8 cellular contexts compared by ENCODE assay signal in the genomic region with DNA sequence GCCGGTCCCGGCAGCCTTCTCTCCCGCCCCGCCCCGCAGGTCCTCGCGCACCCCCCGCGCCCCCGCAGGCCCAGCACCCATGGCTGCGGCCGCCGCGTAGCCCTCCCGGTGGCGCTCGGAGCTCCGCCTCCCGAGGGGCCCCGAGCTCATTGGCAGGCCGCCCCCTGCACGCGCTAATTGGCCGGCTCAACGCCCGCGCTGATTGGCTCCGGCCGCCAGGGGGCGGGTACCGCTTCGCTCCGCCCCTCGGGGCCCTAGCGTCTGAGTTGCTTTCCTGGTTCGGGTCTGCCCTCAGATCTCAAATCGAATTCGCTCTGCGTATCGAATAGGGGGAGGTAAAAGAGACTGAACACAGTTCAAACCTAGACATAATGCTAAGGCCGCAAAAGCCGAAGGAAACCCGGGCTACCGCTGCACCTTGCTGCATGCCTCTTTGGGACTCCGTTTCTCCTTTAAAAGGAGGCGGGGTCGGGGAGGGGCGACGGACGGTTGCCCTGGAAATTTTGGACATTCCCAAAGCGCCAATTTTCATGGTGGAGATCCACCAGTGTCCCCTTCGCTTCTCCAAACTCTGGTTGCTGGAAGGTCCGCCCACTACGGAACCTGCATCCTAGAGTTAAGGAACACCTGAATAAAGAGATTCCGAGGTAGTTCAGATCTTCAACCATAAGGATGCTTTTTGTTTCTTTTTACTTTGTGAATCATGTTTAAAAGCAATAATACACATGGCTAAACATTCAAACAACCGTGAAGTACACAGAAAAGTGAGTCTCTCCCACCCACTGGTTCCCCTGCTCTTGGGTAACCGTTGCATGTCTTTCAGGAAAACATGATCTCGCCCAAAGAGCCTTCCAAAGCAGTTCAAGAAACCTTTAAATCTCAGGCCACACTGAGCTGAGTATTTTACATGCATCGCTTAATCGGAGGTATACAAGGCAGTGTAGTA. TPM values are rescaled to one million over a fixed set of nuclear protein-coding genes. Genes with fewer than 3 reads are reported as not detected.
A peak's percentile ranks its signal among the peaks of the same experiment; 100 is the strongest.
DNase-seq lines count a peak whose midpoint lies in the region; ATAC-seq and TF ChIP-seq lines count a peak whose summit lies in the region.

A gene (minus strand): TSS at position 117 of the 946 bp plus-strand sequence. CDS start 463 bp downstream, outside the sequence.

- H3K27me3 Mint-ChIP-seq in Calu3 (ENCODE audit: unreplicated experiment): no peaks in the 10 kb centered on the region

- peak within 1 kb of the TSS; percentile 86 for H3K4me2 ChIP-seq in OCI-LY1 (ENCODE audit: low read length)

- H3K27ac Mint-ChIP-seq in Calu3 (ENCODE audit: unreplicated experiment): peak within 1 kb of the TSS; percentile 56

- no peaks in the 10 kb centered on the region for H3F3A ChIP-seq in OCI-LY1 (ENCODE audit: insufficient read depth, low read length)

- H3K36me3 ChIP-seq in HUES6 (ENCODE audit: control insufficient read depth, insufficient read depth, low read length) (peaks cover 12% of the 10 kb centered on the region), OCI-LY1 (ENCODE audit: insufficient read depth, low read length) (peaks cover 8% of the 10 kb centered on the region; the same call in 1 of the 2 replicates)

- no peak within 1 kb of the TSS; the same call in 1 of the 2 replicates for H2AFZ ChIP-seq in OCI-LY1 (ENCODE audit: low read length)

- TF ChIP-seq CTCF in Calu3 (IDR thresholded peaks at IDR 0.05; ENCODE audit: unreplicated experiment) (peak; percentile 18), OCI-LY1 (IDR thresholded peaks at IDR 0.05; ENCODE audit: low read length) (no peak), epithelial cell of esophagus (IDR thresholded peaks at IDR 0.05; ENCODE audit: insufficient read depth, low read depth, low read length, missing control alignments) (peak; percentile 22)

- H3K4me3 ChIP-seq in HUES6 (ENCODE audit: low read depth, low read length) (peak within 1 kb of the TSS; percentile 79), OCI-LY1 (ENCODE audit: low read depth, low read length, poor library complexity, severe bottlenecking) (peak within 1 kb of the TSS; percentile 71), epithelial cell of esophagus (ENCODE audit: low read length) (peak within 1 kb of the TSS; percentile 54)

- H3K79me2 ChIP-seq in OCI-LY1 (ENCODE audit: insufficient read depth, low read length): peaks cover 16% of the 10 kb centered on the region

- peak; percentile 59 for ATAC-seq in GM21390 (IDR thresholded peaks at IDR 0.05; ENCODE audit: unreplicated experiment)

- intact Hi-C loops in Calu3 (cut with micrococcal nuclease; ENCODE audit: unreplicated experiment): no loop called here

- peaks cover 67% of the 10 kb centered on the region for H3K4me1 Mint-ChIP-seq in Calu3 (ENCODE audit: low read depth, unreplicated experiment)

- H3K4me3 Mint-ChIP-seq in Calu3 (ENCODE audit: low read depth, unreplicated experiment): peak within 1 kb of the TSS; percentile 92

- no peaks in the 10 kb centered on the region for H3K9me3 Mint-ChIP-seq in Calu3 (ENCODE audit: low read depth, unreplicated experiment)

- peaks cover 48% of the 10 kb centered on the region for H3K4me1 ChIP-seq in HUES6 (ENCODE audit: control insufficient read depth, insufficient read depth, low read length)
- H3K4me1 ChIP-seq in OCI-LY1 (ENCODE audit: insufficient read depth, low read length, severe bottlenecking): peaks cover 71% of the 10 kb centered on the region

- peak; percentile 98 for DNase-seq in Calu3
- peak; percentile 94 for DNase-seq in activated T-cell treated with anti-CD3 and anti-CD28 coated beads for 24 hours (ENCODE audit: low read depth)
- peak; percentile 91 for DNase-seq in epithelial cell of esophagus (ENCODE audit: low read depth)
- peak; percentile 95 for DNase-seq in mucosa of gallbladder (ENCODE audit: low spot score)
- peak; percentile 85 to 91 for DNase-seq in stimulated activated CD8-positive, alpha-beta memory T cell treated with anti-CD3 and anti-CD28 coated beads, Interleukin-4, amount 100 ng/mL, for 4 hours (ENCODE audit: low read depth in 2 of 2, low spot score in 1 of 2)

- CTCF ChIA-PET in Calu3 (lab: Charles Lee): interaction anchor here (0.6 to 1.0 kb wide), 7 partner anchors 8 to 198 kb away, joined by 3 to 9 read pairs (median 4); a partner anchor contains a TSS

- H3K36me3 Mint-ChIP-seq in Calu3 (ENCODE audit: insufficient read depth, unreplicated experiment): peaks cover 57% of the 10 kb centered on the region

- H3K9me2 ChIP-seq in OCI-LY1 (ENCODE audit: low read depth, low read length): no peaks in the 10 kb centered on the region

- no peaks in the 10 kb centered on the region; the same call in 1 of the 2 replicates for H3K27me3 ChIP-seq in HUES6 (ENCODE audit: control insufficient read depth, insufficient read depth, low read length)
- H3K27me3 ChIP-seq in OCI-LY1 (ENCODE audit: insufficient read depth, low read length): no peaks in the 10 kb centered on the region

- no peaks in the 10 kb centered on the region for H4K20me1 ChIP-seq in OCI-LY1 (ENCODE audit: insufficient read depth, low read length)

- H3K27ac ChIP-seq in HUES6 (ENCODE audit: low read depth, low read length): 0 out of 2 replicates have a peak within 1 kb of the TSS, but pooled peaks have one; percentile 43
- no peak within 1 kb of the TSS for H3K27ac ChIP-seq in OCI-LY1 (ENCODE audit: low read depth, low read length, poor library complexity, severe bottlenecking)

- no TSS peak for BruUV-seq in Calu3 (replicated peaks; lab: Mats Ljungman, UMichigan)

- H3K9me3 ChIP-seq in HUES6 (ENCODE audit: control insufficient read depth, insufficient read depth, low read depth, low read length) (no peaks in the 10 kb centered on the region), OCI-LY1 (ENCODE audit: low read length) (no peaks in the 10 kb centered on the region)

- H3K9ac ChIP-seq in HUES6 (ENCODE audit: low read length) (peak within 1 kb of the TSS; percentile 61), OCI-LY1 (ENCODE audit: low read length) (peak within 1 kb of the TSS; percentile 71)

RNA-seq across cellular contexts. Expression of the gene that starts here (rescaled TPM):
- total RNA-seq in Calu3 (2022) (32.3 and 40.3 TPM in 2 replicates), mucosa of gallbladder (41.3 TPM)
